ENCODE assay signal across 28 cellular contexts in the genomic region with DNA sequence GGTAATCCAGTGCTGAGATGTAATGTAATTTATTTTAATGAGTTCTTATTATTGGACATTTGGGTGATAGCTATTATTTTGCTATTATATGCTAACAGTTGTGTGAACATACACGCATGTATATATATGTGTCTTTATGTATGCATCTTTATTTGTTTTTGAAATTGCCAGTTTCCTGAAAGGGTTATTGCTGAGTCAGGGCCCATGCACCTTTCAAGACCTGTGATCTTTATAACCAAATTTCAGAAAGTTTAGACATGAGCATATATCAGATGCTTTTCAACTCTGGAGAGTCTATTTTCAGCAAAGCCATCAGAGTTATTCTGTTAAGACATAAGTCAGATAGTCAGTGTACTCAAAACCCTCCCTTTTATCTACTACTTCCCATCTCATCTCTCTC.
"Had no signal": no experiment of that assay in that cellular context is flagged by ENCODE, and none has a peak within 500 bp of the region (broad histone marks: within the 10 kb centered on the region; RNA-seq: fewer than 3 reads in every experiment).

No MANE protein-coding gene starts in this region.

- H3K9me3 Mint-ChIP-seq: neural progenitor cell had no signal

- H3K27ac ChIP-seq: neural progenitor cell, ovary, parathyroid adenoma, psoas muscle, stomach, thoracic aorta, thyroid gland, tibial nerve, upper lobe of left lung, vagina had no signal

- H3K27me3 Mint-ChIP-seq: progenitor cell of endocrine pancreas; stimulated activated naive B cell treated with anti-CD40 and anti-IgM and Interleukin-4, amounts not matched to agents 10 μg/mL and 1 μg/mL and 100 μg/mL, for 72 hours; stimulated activated naive CD8-positive, alpha-beta T cell treated with anti-CD3 and anti-CD28 coated beads, Interleukin-15, Interleukin-2, amounts not matched to agents 100 ng/mL and 50 ng/mL, for 24 hours had no signal

- H3K79me2 ChIP-seq: parathyroid adenoma had no signal

- H3K9ac ChIP-seq: neural progenitor cell, parathyroid adenoma had no signal

- H3K4me2 ChIP-seq: neural progenitor cell had no signal

- H3K36me3 Mint-ChIP-seq: natural killer cell; neural progenitor cell; stimulated activated effector memory CD8-positive, alpha-beta T cell treated with anti-CD3 and anti-CD28 coated beads, Interleukin-12 subunit alpha, Interleukin-12 subunit beta, amount 100 ng/mL, for 72 hours; stimulated activated naive B cell treated with anti-CD40 and anti-IgM and Interleukin-4, amounts not matched to agents 10 μg/mL and 1 μg/mL and 100 μg/mL, for 72 hours had no signal

- DNase-seq: natural killer cell; occipital lobe; ovary; posterior cingulate gyrus; psoas muscle; right cardiac atrium; small intestine; stimulated activated CD4-positive, alpha-beta T cell treated with anti-CD3 and anti-CD28 coated beads, Interleukin-15, amount 100 ng/mL, for 24 hours; stimulated activated CD4-positive, alpha-beta T cell treated with anti-CD3 and anti-CD28 coated beads, Interleukin-2, amount 100 ng/mL, for 24 hours; stimulated activated CD4-positive, alpha-beta T cell treated with anti-CD3 and anti-CD28 coated beads, Interleukin-2, amount 100 ng/mL, for 48 hours; stimulated activated CD4-positive, alpha-beta T cell treated with anti-CD3 and anti-CD28 coated beads, Interleukin-4, amount 100 ng/mL, for 24 hours; stimulated activated naive B cell treated with anti-CD40 and anti-IgM and Interleukin-4, amounts not matched to agents 10 μg/mL and 1 μg/mL and 100 μg/mL, for 72 hours; stimulated activated naive CD4-positive, alpha-beta T cell treated with Interleukin-2 at 50 U/mL for 16 hours; stomach; thyroid gland; trophoblast cell; upper lobe of left lung had no signal

- H3K27ac Mint-ChIP-seq: natural killer cell; nephron; neural progenitor cell; progenitor cell of endocrine pancreas; stimulated activated effector memory CD8-positive, alpha-beta T cell treated with anti-CD3 and anti-CD28 coated beads, Interleukin-12 subunit alpha, Interleukin-12 subunit beta, amount 100 ng/mL, for 72 hours; stimulated activated naive B cell treated with anti-CD40 and anti-IgM and Interleukin-4, amounts not matched to agents 10 μg/mL and 1 μg/mL and 100 μg/mL, for 72 hours; stimulated activated naive CD8-positive, alpha-beta T cell treated with anti-CD3 and anti-CD28 coated beads, Interleukin-15, Interleukin-2, amounts not matched to agents 100 ng/mL and 50 ng/mL, for 24 hours had no signal

- ATAC-seq: natural killer cell; psoas muscle; right cardiac atrium; sciatic nerve; stimulated activated effector memory CD8-positive, alpha-beta T cell treated with anti-CD3 and anti-CD28 coated beads, Interleukin-12 subunit alpha, Interleukin-12 subunit beta, amount 100 ng/mL, for 72 hours; stimulated activated naive B cell treated with anti-CD40 and anti-IgM and Interleukin-4, amounts not matched to agents 10 μg/mL and 1 μg/mL and 100 μg/mL, for 72 hours had no signal

- H3K27me3 ChIP-seq: neural progenitor cell, ovary, stomach, thyroid gland, tibial nerve, upper lobe of left lung, vagina had no signal

- H2AFZ ChIP-seq: neural progenitor cell, parathyroid adenoma had no signal

- H3K4me1 ChIP-seq: neural progenitor cell, parathyroid adenoma, psoas muscle, stomach, thyroid gland, tibial nerve, upper lobe of left lung, vagina had no signal

- H3K36me3 ChIP-seq: neural progenitor cell, ovary, stomach, thoracic aorta, thyroid gland, tibial nerve, upper lobe of left lung, vagina had no signal

- H3K4me3 ChIP-seq: neural progenitor cell, ovary, psoas muscle, stomach, thoracic aorta, thyroid gland, tibial nerve, upper lobe of left lung, vagina had no signal

- H3K4me3 Mint-ChIP-seq: natural killer cell; nephron; neural progenitor cell; stimulated activated effector memory CD8-positive, alpha-beta T cell treated with anti-CD3 and anti-CD28 coated beads, Interleukin-12 subunit alpha, Interleukin-12 subunit beta, amount 100 ng/mL, for 72 hours; stimulated activated naive B cell treated with anti-CD40 and anti-IgM and Interleukin-4, amounts not matched to agents 10 μg/mL and 1 μg/mL and 100 μg/mL, for 72 hours; stimulated activated naive CD8-positive, alpha-beta T cell treated with anti-CD3 and anti-CD28 coated beads, Interleukin-15, Interleukin-2, amounts not matched to agents 100 ng/mL and 50 ng/mL, for 24 hours had no signal

- FAIRE-seq: urothelium cell line had no signal

- H3K4me1 Mint-ChIP-seq: natural killer cell; nephron; stimulated activated effector memory CD8-positive, alpha-beta T cell treated with anti-CD3 and anti-CD28 coated beads, Interleukin-12 subunit alpha, Interleukin-12 subunit beta, amount 100 ng/mL, for 72 hours; stimulated activated naive B cell treated with anti-CD40 and anti-IgM and Interleukin-4, amounts not matched to agents 10 μg/mL and 1 μg/mL and 100 μg/mL, for 72 hours had no signal

- H3K9me3 ChIP-seq: ovary, psoas muscle, stomach, thoracic aorta, thyroid gland, tibial nerve, vagina had no signal
